8 cellular contexts compared by ENCODE assay signal in genomic region chr16:66947302-66948033, GRCh38. TPM values are rescaled to one million over a fixed set of nuclear protein-coding genes. Genes with fewer than 3 reads are reported as not detected.
DNase-seq lines count a peak whose midpoint lies in the region; ATAC-seq and TF ChIP-seq lines count a peak whose summit lies in the region.

No MANE protein-coding gene starts in this region.

- peaks cover 16 to 19% of the 10 kb centered on the region in 2 donors for H3K36me3 ChIP-seq in duodenal mucosa (ENCODE audit: control insufficient read depth in 1 of 2, insufficient read depth in 2 of 2, low read length in 2 of 2)
- peaks cover 20% of the 10 kb centered on the region for H3K36me3 ChIP-seq in lower lobe of right lung

- H3K4me1 ChIP-seq in duodenal mucosa (ENCODE audit: control insufficient read depth in 1 of 2, insufficient read depth in 2 of 2, low read length in 2 of 2) = peaks cover 11 to 23% of the 10 kb centered on the region in 2 donors
- H3K4me1 ChIP-seq in lower lobe of right lung = peaks cover 12% of the 10 kb centered on the region

- H3K27me3 ChIP-seq in duodenal mucosa (ENCODE audit: control insufficient read depth in 1 of 2, insufficient read depth in 2 of 2, low read length in 2 of 2) (no peaks in the 10 kb centered on the region), lower lobe of right lung (ENCODE audit: low read depth) (peaks cover 18% of the 10 kb centered on the region)

- H3K9me3 ChIP-seq in duodenal mucosa (ENCODE audit: control insufficient read depth in 1 of 2, low read length in 2 of 2) (peaks cover 0 to 4% of the 10 kb centered on the region in 2 donors), lower lobe of right lung (no peaks in the 10 kb centered on the region)

- H3K4me3 ChIP-seq in duodenal mucosa (ENCODE audit: low read depth in 1 of 2, low read length in 2 of 2) (peak overlapping the region; percentile 60 to 65), lower lobe of right lung (peak overlapping the region; percentile 59)

- intact Hi-C loops in lower lobe of right lung (cut with DNase I) = no loop called here

- no peak overlapping the region for H3K27ac ChIP-seq in duodenal mucosa (ENCODE audit: low read depth, low read length)
- H3K27ac ChIP-seq in lower lobe of right lung = no peak overlapping the region

- ATAC-seq in GM18498 (IDR thresholded peaks at IDR 0.05; ENCODE audit: unreplicated experiment) = peak; percentile 70
- peak; percentile 81 for ATAC-seq in HG03354 (IDR thresholded peaks at IDR 0.05; ENCODE audit: poor library complexity, severe bottlenecking, unreplicated experiment)
- peak; percentile 87 to 91 for ATAC-seq in lower lobe of right lung

- peak overlapping the region; percentile 20 to 35 for H3K9ac ChIP-seq in duodenal mucosa (ENCODE audit: low read depth in 1 of 2, low read length in 2 of 2)

- DNase-seq in 8988T (peak; percentile 80), NCI-H748 (lab: John Stamatoyannopoulos, UW; ENCODE audit: unreplicated experiment) (peak; percentile 66), lower lobe of right lung (peak; percentile 81)
- peak; percentile 82 to 87 for DNase-seq in activated CD4-positive, alpha-beta T cell treated with anti-CD3 and anti-CD28 coated beads, Interleukin-2, amount 50 U/mL, for 4 hours
- DNase-seq in stimulated activated CD4-positive, alpha-beta T cell treated with anti-CD3 and anti-CD28 coated beads, TNF-alpha, amount 100 ng/mL, for 1 hour (ENCODE audit: low read depth in 3 of 3, low spot score in 1 of 3) = peak; percentile 48 to 72 (median 62)

- peak; percentile 94 for TF ChIP-seq CTCF in lower lobe of right lung (IDR thresholded peaks at IDR 0.05)

RNA-seq across cellular contexts. Expression of gene CES2, which starts 12.2 kb away (rescaled TPM):
- 35.1 TPM for total RNA-seq in lower lobe of right lung

RNA-seq across cellular contexts. Expression of gene CIAO2B, which starts 13.3 kb away (rescaled TPM):
- 76.8 TPM for total RNA-seq in lower lobe of right lung

RNA-seq across cellular contexts. Expression of gene CES3, which starts 13.6 kb away (rescaled TPM):
- 2.5 TPM for total RNA-seq in lower lobe of right lung

RNA-seq across cellular contexts. Expression of gene RRAD, which starts 22.1 kb away (rescaled TPM):
- total RNA-seq in lower lobe of right lung = 11.8 TPM

RNA-seq across cellular contexts. Expression of gene CDH16, which starts 28.8 kb away (rescaled TPM):
- total RNA-seq in lower lobe of right lung = not detected
